ENCODE assay signal across 17 cellular contexts in the genomic region with DNA sequence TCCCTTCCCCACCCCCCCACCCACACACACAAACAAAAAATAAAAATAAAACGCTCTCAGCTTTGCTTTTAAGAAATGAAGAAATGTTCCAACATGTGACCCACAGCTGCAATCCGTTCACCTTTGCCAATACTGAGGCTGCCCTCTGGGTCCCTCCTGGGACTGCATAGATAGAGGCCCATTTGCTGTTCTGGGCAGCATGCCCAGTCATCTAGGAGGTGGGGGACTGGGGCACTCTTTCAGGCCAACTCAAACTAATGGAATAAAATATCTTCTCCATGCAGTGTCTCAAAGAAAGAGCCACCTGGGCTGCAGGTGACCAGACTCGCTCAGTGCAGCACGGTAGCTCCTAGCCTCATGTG.
DNase-seq lines count a peak whose midpoint lies in the region; ATAC-seq and TF ChIP-seq lines count a peak whose summit lies in the region.
"Had no signal": no experiment of that assay in that cellular context is flagged by ENCODE, and none has a peak within 500 bp of the region (broad histone marks: within the 10 kb centered on the region; RNA-seq: fewer than 3 reads in every experiment).

No MANE protein-coding gene starts in this region.

- no peak for TF ChIP-seq EP300 in sigmoid colon (IDR thresholded peaks at IDR 0.05)

- no peak for TF ChIP-seq CTCF in sigmoid colon (IDR thresholded peaks at IDR 0.05)

- intact Hi-C loops in head of caudate nucleus (cut with DNase I) (no loop called here), sigmoid colon (cut with DNase I) (loop anchor here (5.0 kb wide), 1 partner anchor 81 kb away; the partner anchor contains the start of gene SLC22A3)

- TF ChIP-seq POLR2A in sigmoid colon (IDR thresholded peaks at IDR 0.05): no peak

- WGBS in sigmoid colon, 2 donors: 58 to 78% methylated on average over 4 of the region's 4 CpGs

- peaks cover 3% of the 10 kb centered on the region; the same call in 1 of the 2 replicates for H3K9me3 ChIP-seq in SJCRH30 (replicated peaks)
- no peaks in the 10 kb centered on the region for H3K9me3 ChIP-seq in sigmoid colon
- H3K9me3 ChIP-seq: colonic mucosa had no signal

- no peaks in the 10 kb centered on the region for H3K36me3 ChIP-seq in SJCRH30
- no peaks in the 10 kb centered on the region for H3K36me3 ChIP-seq in sigmoid colon
- H3K36me3 ChIP-seq: colonic mucosa, WERI-Rb-1 had no signal

- no peak for ATAC-seq in GM18870 (IDR thresholded peaks at IDR 0.05; ENCODE audit: unreplicated experiment)
- no peak for ATAC-seq in HG02973 (IDR thresholded peaks at IDR 0.05; ENCODE audit: unreplicated experiment)
- no peak for ATAC-seq in GM18520 (IDR thresholded peaks at IDR 0.05; ENCODE audit: unreplicated experiment)
- no peak for ATAC-seq in GM18511 (IDR thresholded peaks at IDR 0.05; ENCODE audit: unreplicated experiment)
- ATAC-seq: esophagus mucosa; naive thymus-derived CD8-positive, alpha-beta T cell; stimulated activated naive CD8-positive, alpha-beta T cell treated with anti-CD3 and anti-CD28 coated beads, Interleukin-15, amount 100 ng/mL, for 72 hours had no signal

- H3K27ac ChIP-seq in SJCRH30 (no peak overlapping the region), sigmoid colon (peak overlapping the region in 2 of 4 donors; percentile 51 to 85)
- H3K27ac ChIP-seq: colonic mucosa, SK-N-MC, WERI-Rb-1 had no signal

- H3K4me1 ChIP-seq in SJCRH30 (peaks cover 33% of the 10 kb centered on the region), sigmoid colon (peaks cover 0 to 63% (median 52%) of the 10 kb centered on the region in 4 donors)
- H3K4me1 ChIP-seq: colonic mucosa had no signal

- DNase-seq in LHCN-M2 (ENCODE audit: low read depth) (peak; percentile 61), SJCRH30 (peak; percentile 63 to 72), head of caudate nucleus (peak in 31 of 42 donors; percentile 8 to 59 (median 26)), sigmoid colon (peak; percentile 70)
- DNase-seq: activated naive CD8-positive, alpha-beta T cell treated with anti-CD3 and anti-CD28 coated beads for 36 hours; colonic mucosa; islet precursor cell; naive thymus-derived CD8-positive, alpha-beta T cell; NCI-H1048; stimulated activated naive CD8-positive, alpha-beta T cell treated with anti-CD3 and anti-CD28 coated beads, Interleukin-15, amount 100 ng/mL, for 72 hours; WERI-Rb-1 had no signal

- no peaks in the 10 kb centered on the region; the same call in 1 of the 2 replicates for H3K27me3 ChIP-seq in SJCRH30
- no peaks in the 10 kb centered on the region for H3K27me3 ChIP-seq in sigmoid colon
- H3K27me3 ChIP-seq: colonic mucosa had no signal

- H3K4me3 ChIP-seq in SJCRH30 (no peak overlapping the region), sigmoid colon (no peak overlapping the region)
- H3K4me3 ChIP-seq: colonic mucosa, SK-N-MC had no signal
